In the genomic region with DNA sequence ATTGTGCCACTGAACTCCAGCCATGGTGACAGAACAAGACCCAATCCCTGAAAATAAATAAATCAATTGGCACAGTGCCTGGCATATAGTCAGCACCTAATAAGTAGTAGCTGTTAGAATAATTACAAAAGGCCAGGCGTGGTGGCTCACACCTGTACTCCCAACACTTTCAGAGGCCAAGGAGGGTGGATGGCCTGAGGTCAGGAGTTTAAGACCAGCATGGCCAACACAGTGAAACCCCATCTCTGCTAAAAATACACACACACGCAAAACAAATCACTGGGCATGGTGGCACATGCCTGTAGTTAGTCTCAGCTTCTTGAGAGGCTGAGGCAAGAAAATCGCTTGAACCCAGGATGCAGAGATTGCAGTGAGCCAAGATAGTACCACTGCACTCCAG, we compare ENCODE assay signal across 4 cellular contexts. TPM values are rescaled to one million over a fixed set of nuclear protein-coding genes. Genes with fewer than 3 reads are reported as not detected.
"Had no signal": no experiment of that assay in that cellular context is flagged by ENCODE, and none has a peak within 500 bp of the region (broad histone marks: within the 10 kb centered on the region; RNA-seq: fewer than 3 reads in every experiment).

No MANE protein-coding gene starts in this region.

RNA-seq across cellular contexts. Expression of gene NPIPA5, which starts 25.2 kb away (rescaled TPM):
- total RNA-seq: HT-29, IMR-90 had no signal

RNA-seq across cellular contexts. Expression of gene MPV17L, which starts 42.7 kb away (rescaled TPM):
- total RNA-seq: HT-29, HT1080, IMR-90, K562 had no signal
- polyA plus RNA-seq: K562 had no signal
